ENCODE assay signal across 1 cellular context in the genomic region with DNA sequence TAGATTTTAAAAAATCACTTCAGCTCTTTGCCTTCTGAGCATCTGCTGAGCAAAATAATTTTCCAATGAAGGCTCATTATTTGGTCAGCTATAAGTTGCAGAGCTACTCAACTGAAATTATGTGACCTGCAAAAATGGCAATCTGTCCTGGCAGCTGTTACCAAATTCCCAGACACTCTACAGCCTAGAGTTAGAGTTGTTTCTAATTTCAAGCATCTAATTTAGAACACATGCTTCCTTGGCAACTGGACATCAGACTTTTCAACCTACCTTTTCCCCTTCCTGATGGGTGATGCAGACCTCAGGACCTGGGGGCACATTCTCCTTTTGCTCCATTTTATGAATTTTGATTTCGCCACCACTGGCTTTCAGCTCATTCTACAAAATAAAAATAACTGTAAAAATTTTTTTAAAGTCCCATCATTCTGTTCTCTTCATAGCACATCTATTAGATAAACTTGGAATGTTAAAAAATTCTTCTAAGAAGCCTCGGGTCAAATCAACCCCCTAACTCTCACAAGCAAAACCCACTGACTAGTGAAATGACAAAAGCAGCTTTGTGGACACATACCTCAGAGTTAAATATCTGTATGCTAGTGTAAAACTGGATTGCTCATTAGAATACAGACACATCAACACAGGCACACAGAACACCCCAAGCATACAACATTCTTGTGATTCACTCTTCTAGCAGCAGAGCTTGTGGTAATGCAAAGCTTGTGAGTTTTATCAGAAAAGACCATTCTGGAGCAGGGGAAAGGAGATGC.
TF ChIP-seq lines count a peak whose summit lies in the region.

No MANE protein-coding gene starts in this region.

TF ChIP-seq in GM23338, 12 proteins besides CTCF, POLR2A, EP300 and RAD21 (continued from another document):
- TF ChIP-seq, protein P1, sequence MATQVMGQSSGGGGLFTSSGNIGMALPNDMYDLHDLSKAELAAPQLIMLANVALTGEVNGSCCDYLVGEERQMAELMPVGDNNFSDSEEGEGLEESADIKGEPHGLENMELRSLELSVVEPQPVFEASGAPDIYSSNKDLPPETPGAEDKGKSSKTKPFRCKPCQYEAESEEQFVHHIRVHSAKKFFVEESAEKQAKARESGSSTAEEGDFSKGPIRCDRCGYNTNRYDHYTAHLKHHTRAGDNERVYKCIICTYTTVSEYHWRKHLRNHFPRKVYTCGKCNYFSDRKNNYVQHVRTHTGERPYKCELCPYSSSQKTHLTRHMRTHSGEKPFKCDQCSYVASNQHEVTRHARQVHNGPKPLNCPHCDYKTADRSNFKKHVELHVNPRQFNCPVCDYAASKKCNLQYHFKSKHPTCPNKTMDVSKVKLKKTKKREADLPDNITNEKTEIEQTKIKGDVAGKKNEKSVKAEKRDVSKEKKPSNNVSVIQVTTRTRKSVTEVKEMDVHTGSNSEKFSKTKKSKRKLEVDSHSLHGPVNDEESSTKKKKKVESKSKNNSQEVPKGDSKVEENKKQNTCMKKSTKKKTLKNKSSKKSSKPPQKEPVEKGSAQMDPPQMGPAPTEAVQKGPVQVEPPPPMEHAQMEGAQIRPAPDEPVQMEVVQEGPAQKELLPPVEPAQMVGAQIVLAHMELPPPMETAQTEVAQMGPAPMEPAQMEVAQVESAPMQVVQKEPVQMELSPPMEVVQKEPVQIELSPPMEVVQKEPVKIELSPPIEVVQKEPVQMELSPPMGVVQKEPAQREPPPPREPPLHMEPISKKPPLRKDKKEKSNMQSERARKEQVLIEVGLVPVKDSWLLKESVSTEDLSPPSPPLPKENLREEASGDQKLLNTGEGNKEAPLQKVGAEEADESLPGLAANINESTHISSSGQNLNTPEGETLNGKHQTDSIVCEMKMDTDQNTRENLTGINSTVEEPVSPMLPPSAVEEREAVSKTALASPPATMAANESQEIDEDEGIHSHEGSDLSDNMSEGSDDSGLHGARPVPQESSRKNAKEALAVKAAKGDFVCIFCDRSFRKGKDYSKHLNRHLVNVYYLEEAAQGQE (IDR thresholded peaks at IDR 0.05; ENCODE audit: unreplicated experiment) = no peak
- TF ChIP-seq JUNB (IDR thresholded peaks at IDR 0.05; ENCODE audit: unreplicated experiment) (no peak), EZH2phosphoT487 (IDR thresholded peaks at IDR 0.05; ENCODE audit: unreplicated experiment) (no peak)
